Comparison of ENCODE assay signal across 1 cellular context in the genomic region with DNA sequence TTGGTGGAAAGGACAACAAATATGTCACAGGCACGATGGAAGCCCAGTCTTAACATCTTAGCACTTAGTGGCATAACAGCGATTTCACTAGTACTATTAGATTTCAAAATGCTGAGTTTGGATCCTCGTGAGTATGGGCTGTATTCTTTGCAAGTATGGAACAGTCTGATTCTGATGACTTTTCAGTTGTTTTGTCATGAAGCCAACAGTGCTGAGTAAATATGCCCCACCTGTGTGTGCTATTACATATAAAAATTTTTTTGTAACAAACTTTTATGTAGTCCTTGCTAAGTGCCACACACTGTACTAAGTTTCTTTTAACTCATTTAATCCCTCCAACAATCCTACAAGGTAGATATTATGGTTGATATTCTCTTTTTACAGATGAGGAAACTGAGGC.
TF ChIP-seq lines count a peak whose summit lies in the region.

No MANE protein-coding gene starts in this region.

TF ChIP-seq in neural cell, 6 proteins besides CTCF, POLR2A, EP300 and RAD21 (continued from another document):
- TF ChIP-seq MXI1 (conservative IDR thresholded peaks at IDR 0.05; ENCODE audit: poor library complexity, severe bottlenecking) (no peak), SMC3 (conservative IDR thresholded peaks at IDR 0.05; ENCODE audit: poor library complexity) (no peak), TAF1 (IDR thresholded peaks at IDR 0.05; ENCODE audit: low read depth) (no peak)
- TF ChIP-seq, protein P1, sequence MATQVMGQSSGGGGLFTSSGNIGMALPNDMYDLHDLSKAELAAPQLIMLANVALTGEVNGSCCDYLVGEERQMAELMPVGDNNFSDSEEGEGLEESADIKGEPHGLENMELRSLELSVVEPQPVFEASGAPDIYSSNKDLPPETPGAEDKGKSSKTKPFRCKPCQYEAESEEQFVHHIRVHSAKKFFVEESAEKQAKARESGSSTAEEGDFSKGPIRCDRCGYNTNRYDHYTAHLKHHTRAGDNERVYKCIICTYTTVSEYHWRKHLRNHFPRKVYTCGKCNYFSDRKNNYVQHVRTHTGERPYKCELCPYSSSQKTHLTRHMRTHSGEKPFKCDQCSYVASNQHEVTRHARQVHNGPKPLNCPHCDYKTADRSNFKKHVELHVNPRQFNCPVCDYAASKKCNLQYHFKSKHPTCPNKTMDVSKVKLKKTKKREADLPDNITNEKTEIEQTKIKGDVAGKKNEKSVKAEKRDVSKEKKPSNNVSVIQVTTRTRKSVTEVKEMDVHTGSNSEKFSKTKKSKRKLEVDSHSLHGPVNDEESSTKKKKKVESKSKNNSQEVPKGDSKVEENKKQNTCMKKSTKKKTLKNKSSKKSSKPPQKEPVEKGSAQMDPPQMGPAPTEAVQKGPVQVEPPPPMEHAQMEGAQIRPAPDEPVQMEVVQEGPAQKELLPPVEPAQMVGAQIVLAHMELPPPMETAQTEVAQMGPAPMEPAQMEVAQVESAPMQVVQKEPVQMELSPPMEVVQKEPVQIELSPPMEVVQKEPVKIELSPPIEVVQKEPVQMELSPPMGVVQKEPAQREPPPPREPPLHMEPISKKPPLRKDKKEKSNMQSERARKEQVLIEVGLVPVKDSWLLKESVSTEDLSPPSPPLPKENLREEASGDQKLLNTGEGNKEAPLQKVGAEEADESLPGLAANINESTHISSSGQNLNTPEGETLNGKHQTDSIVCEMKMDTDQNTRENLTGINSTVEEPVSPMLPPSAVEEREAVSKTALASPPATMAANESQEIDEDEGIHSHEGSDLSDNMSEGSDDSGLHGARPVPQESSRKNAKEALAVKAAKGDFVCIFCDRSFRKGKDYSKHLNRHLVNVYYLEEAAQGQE (IDR thresholded peaks at IDR 0.05; ENCODE audit: borderline replicate concordance): no peak
